Comparison of ENCODE assay signal across 8 cellular contexts in genomic region chr15:84658788-84659411, GRCh38. TPM values are rescaled to one million over a fixed set of nuclear protein-coding genes. Genes with fewer than 3 reads are reported as not detected.
DNase-seq lines count a peak whose midpoint lies in the region; ATAC-seq, FAIRE-seq and TF ChIP-seq lines count a peak whose summit lies in the region.

No MANE protein-coding gene starts in this region.

- H3K27me3 ChIP-seq in keratinocyte (ENCODE audit: control insufficient read depth, extremely low read depth, insufficient read depth, low read length) (no peaks in the 10 kb centered on the region), stomach smooth muscle (ENCODE audit: control insufficient read depth in 1 of 2, insufficient read depth in 2 of 2, low read length in 2 of 2) (no peaks in the 10 kb centered on the region)

- peaks cover 16% of the 10 kb centered on the region for H3K4me1 ChIP-seq in keratinocyte (ENCODE audit: control insufficient read depth, extremely low read depth, insufficient read depth, low read length)
- peaks cover 23% of the 10 kb centered on the region for H3K4me1 ChIP-seq in stomach smooth muscle (ENCODE audit: control insufficient read depth, insufficient read depth, low read length)

- H3K36me3 ChIP-seq in keratinocyte (ENCODE audit: control insufficient read depth in 2 of 2, extremely low read depth in 1 of 2, insufficient read depth in 2 of 2, low read length in 2 of 2) (peaks cover 0 to 5% of the 10 kb centered on the region in 2 experiments), stomach smooth muscle (ENCODE audit: control insufficient read depth in 2 of 2, insufficient read depth in 2 of 2, low read length in 2 of 2) (no peaks in the 10 kb centered on the region)

- H3K27me3 Mint-ChIP-seq in T-helper 2 cell treated with Interferon-gamma antibody and Interleukin-4, amounts not matched to agents 5 μg/mL and 100 μg/mL, for 36 hours (ENCODE audit: low read depth), result no peaks in the 10 kb centered on the region
- peaks cover 2% of the 10 kb centered on the region for H3K27me3 Mint-ChIP-seq in activated T-helper 1 cell treated with anti-CD3 and anti-CD28 coated beads, Interleukin-12 subunit alpha, Interleukin-12 subunit beta, Interleukin-2, Interleukin-4 antibody, amounts not matched to agents 30 ng/mL and 10 ng/mL and 1 ng/mL, durations not matched to agents 14 hours and 24 hours and 36 hours (ENCODE audit: insufficient read depth)

- no peaks in the 10 kb centered on the region for H3K9me3 Mint-ChIP-seq in T-helper 2 cell treated with Interferon-gamma antibody and Interleukin-4, amounts not matched to agents 5 μg/mL and 100 μg/mL, for 36 hours
- H3K9me3 Mint-ChIP-seq in activated T-helper 1 cell treated with anti-CD3 and anti-CD28 coated beads, Interleukin-12 subunit alpha, Interleukin-12 subunit beta, Interleukin-2, Interleukin-4 antibody, amounts not matched to agents 30 ng/mL and 10 ng/mL and 1 ng/mL, durations not matched to agents 14 hours and 24 hours and 36 hours, result no peaks in the 10 kb centered on the region

- ATAC-seq in HG02852 (IDR thresholded peaks at IDR 0.05; ENCODE audit: unreplicated experiment) (no peak), HG03457 (IDR thresholded peaks at IDR 0.05; ENCODE audit: unreplicated experiment) (no peak)

- peak overlapping the region; percentile 70 for H2AFZ ChIP-seq in keratinocyte (ENCODE audit: control insufficient read depth, low read length)

- H3K4me3 Mint-ChIP-seq in T-helper 2 cell treated with Interferon-gamma antibody and Interleukin-4, amounts not matched to agents 5 μg/mL and 100 μg/mL, for 36 hours, result peak overlapping the region; percentile 78
- peak overlapping the region; percentile 73 for H3K4me3 Mint-ChIP-seq in activated T-helper 1 cell treated with anti-CD3 and anti-CD28 coated beads, Interleukin-12 subunit alpha, Interleukin-12 subunit beta, Interleukin-2, Interleukin-4 antibody, amounts not matched to agents 30 ng/mL and 10 ng/mL and 1 ng/mL, durations not matched to agents 14 hours and 24 hours and 36 hours

- H3K9me3 ChIP-seq in keratinocyte (ENCODE audit: control insufficient read depth, low read depth, low read length) (no peaks in the 10 kb centered on the region), stomach smooth muscle (ENCODE audit: control insufficient read depth in 2 of 2, low read length in 2 of 2) (no peaks in the 10 kb centered on the region)

- no peaks in the 10 kb centered on the region for H4K20me1 ChIP-seq in keratinocyte (ENCODE audit: control insufficient read depth, extremely low read depth, insufficient read depth, low read length)

- H3K27ac ChIP-seq in keratinocyte (ENCODE audit: control insufficient read depth, insufficient read depth, low read length), result no peak overlapping the region
- H3K27ac ChIP-seq in stomach smooth muscle (ENCODE audit: low read length), result peak overlapping the region; percentile 74

- H3K9ac ChIP-seq in keratinocyte (ENCODE audit: control insufficient read depth, extremely low read depth, insufficient read depth, low read length) (peak overlapping the region; percentile 73), stomach smooth muscle (ENCODE audit: low read length in 2 of 2) (peak overlapping the region; percentile 74 to 75)

- no peaks in the 10 kb centered on the region for H3K9me1 ChIP-seq in keratinocyte (ENCODE audit: control insufficient read depth, extremely low read depth, insufficient read depth, low read length)

- H3K36me3 Mint-ChIP-seq in T-helper 2 cell treated with Interferon-gamma antibody and Interleukin-4, amounts not matched to agents 5 μg/mL and 100 μg/mL, for 36 hours (ENCODE audit: low read depth), result peaks cover 2% of the 10 kb centered on the region
- H3K36me3 Mint-ChIP-seq in activated T-helper 1 cell treated with anti-CD3 and anti-CD28 coated beads, Interleukin-12 subunit alpha, Interleukin-12 subunit beta, Interleukin-2, Interleukin-4 antibody, amounts not matched to agents 30 ng/mL and 10 ng/mL and 1 ng/mL, durations not matched to agents 14 hours and 24 hours and 36 hours (ENCODE audit: low read depth), result peaks cover 1% of the 10 kb centered on the region

- H3K27ac Mint-ChIP-seq in T-helper 2 cell treated with Interferon-gamma antibody and Interleukin-4, amounts not matched to agents 5 μg/mL and 100 μg/mL, for 36 hours, result no peak overlapping the region
- H3K27ac Mint-ChIP-seq in activated T-helper 1 cell treated with anti-CD3 and anti-CD28 coated beads, Interleukin-12 subunit alpha, Interleukin-12 subunit beta, Interleukin-2, Interleukin-4 antibody, amounts not matched to agents 30 ng/mL and 10 ng/mL and 1 ng/mL, durations not matched to agents 14 hours and 24 hours and 36 hours, result peak overlapping the region; percentile 71

- peaks cover 2% of the 10 kb centered on the region for H3K79me2 ChIP-seq in keratinocyte (ENCODE audit: control insufficient read depth, insufficient read depth, low read length)

- dilution Hi-C loops in keratinocyte (cut with MboI; ENCODE audit: extremely low pct_ligation_motif_present, low sequenced_read_pairs), result no loop called here

- TF ChIP-seq CTCF in keratinocyte (optimal IDR thresholded peaks at IDR 0.05 in 1 of 3, IDR thresholded peaks at IDR 0.05 in 1 of 3, conservative IDR thresholded peaks at IDR 0.05 in 1 of 3; ENCODE audit: extremely low read depth in 1 of 3, insufficient read depth in 2 of 3, low read length in 3 of 3), result no peak

- FAIRE-seq in keratinocyte (lab: Jason Lieb, UNC), result no peak

- H3K4me3 ChIP-seq in keratinocyte (ENCODE audit: control insufficient read depth in 2 of 3, extremely low read depth in 1 of 3, insufficient read depth in 2 of 3, low read depth in 1 of 3, low read length in 3 of 3) (peak overlapping the region in 1 of 3 experiments; percentile 58), stomach smooth muscle (ENCODE audit: low read length in 2 of 2) (peak overlapping the region; percentile 44 to 78)

- H3K4me1 Mint-ChIP-seq in T-helper 2 cell treated with Interferon-gamma antibody and Interleukin-4, amounts not matched to agents 5 μg/mL and 100 μg/mL, for 36 hours (ENCODE audit: low read depth), result peaks cover 16% of the 10 kb centered on the region
- peaks cover 21% of the 10 kb centered on the region for H3K4me1 Mint-ChIP-seq in activated T-helper 1 cell treated with anti-CD3 and anti-CD28 coated beads, Interleukin-12 subunit alpha, Interleukin-12 subunit beta, Interleukin-2, Interleukin-4 antibody, amounts not matched to agents 30 ng/mL and 10 ng/mL and 1 ng/mL, durations not matched to agents 14 hours and 24 hours and 36 hours (ENCODE audit: low read depth)

- no peak for DNase-seq in T-helper 2 cell treated with Interferon-gamma antibody and Interleukin-4, amounts not matched to agents 5 μg/mL and 100 μg/mL, for 36 hours (ENCODE audit: low spot score)
- DNase-seq in T-helper 2 cell (no peak), keratinocyte (ENCODE audit: low read depth, low spot score) (no peak), middle frontal gyrus (ENCODE audit: extremely low spot score, low spot score) (no peak)
- DNase-seq in activated T-helper 1 cell treated with anti-CD3 and anti-CD28 coated beads, Interleukin-12 subunit alpha, Interleukin-12 subunit beta, Interleukin-2, Interleukin-4 antibody, amounts not matched to agents 30 ng/mL and 10 ng/mL and 1 ng/mL, durations not matched to agents 14 hours and 24 hours and 36 hours (ENCODE audit: low spot score), result no peak

- intact Hi-C loops in activated T-helper 1 cell treated with anti-CD3 and anti-CD28 coated beads, Interleukin-12 subunit alpha, Interleukin-12 subunit beta, Interleukin-2, Interleukin-4 antibody, amounts not matched to agents 30 ng/mL and 10 ng/mL and 1 ng/mL, durations not matched to agents 14 hours and 24 hours and 36 hours (cut with micrococcal nuclease), result loop anchor here (1.0 kb wide), 3 partner anchors 10 to 77 kb away; no protein-coding TSS in a partner anchor

- peak overlapping the region; percentile 70 for H3K4me2 ChIP-seq in keratinocyte (ENCODE audit: control insufficient read depth, extremely low read depth, insufficient read depth, low read depth, low read length)

RNA-seq across cellular contexts. Expression of gene NMB, which starts 0.9 kb away (rescaled TPM):
- total RNA-seq in activated T-helper 1 cell treated with anti-CD3 and anti-CD28 coated beads, Interleukin-12 subunit alpha, Interleukin-12 subunit beta, Interleukin-2, Interleukin-4 antibody, amounts not matched to agents 30 ng/mL and 10 ng/mL and 1 ng/mL, durations not matched to agents 14 hours and 24 hours and 36 hours, result 3.0 and 3.5 TPM in 2 replicates
- 2.8 to 4.1 TPM (median 3.9 TPM) in 3 replicates for polyA plus RNA-seq in keratinocyte
- 0.36 TPM for polyA plus RNA-seq in keratinocyte (2011; ENCODE audit: low read depth)
- 2.8 and 3.8 TPM in 2 replicates for polyA plus RNA-seq in keratinocyte (2011; cell fraction: cytosol; rRNA removed)
- polyA plus RNA-seq in keratinocyte (2011; cell fraction: nucleus; rRNA removed), result 1.2 and 1.3 TPM in 2 replicates
- 1.9 and 6.2 TPM in 2 replicates for polyA plus RNA-seq in keratinocyte (2012; ENCODE audit: low replicate concordance)
- 0.29 to 1.4 TPM (median 0.66 TPM) in 3 replicates for polyA minus RNA-seq in keratinocyte
- polyA minus RNA-seq in keratinocyte (2011; cell fraction: cytosol; rRNA and poly(A)+ RNA removed), result 2.7 TPM
- 0.95 and 1.1 TPM in 2 replicates for polyA minus RNA-seq in keratinocyte (2011; cell fraction: nucleus; rRNA and poly(A)+ RNA removed)

RNA-seq across cellular contexts. Expression of gene WDR73, which starts 4.8 kb away (rescaled TPM):
- total RNA-seq in activated T-helper 1 cell treated with anti-CD3 and anti-CD28 coated beads, Interleukin-12 subunit alpha, Interleukin-12 subunit beta, Interleukin-2, Interleukin-4 antibody, amounts not matched to agents 30 ng/mL and 10 ng/mL and 1 ng/mL, durations not matched to agents 14 hours and 24 hours and 36 hours, result 27.8 and 33.5 TPM in 2 replicates
- 23.5 to 24.2 TPM (median 23.6 TPM) in 3 replicates for polyA plus RNA-seq in keratinocyte
- polyA plus RNA-seq in keratinocyte (2011; ENCODE audit: low read depth), result 3.8 TPM
- 11.9 and 13.0 TPM in 2 replicates for polyA plus RNA-seq in keratinocyte (2011; cell fraction: cytosol; rRNA removed)
- 39.9 and 48.7 TPM in 2 replicates for polyA plus RNA-seq in keratinocyte (2011; cell fraction: nucleus; rRNA removed)
- 15.2 and 19.3 TPM in 2 replicates for polyA plus RNA-seq in keratinocyte (2012; ENCODE audit: low replicate concordance)
- polyA minus RNA-seq in keratinocyte, result 22.7 to 34.6 TPM (median 24.5 TPM) in 3 replicates
- polyA minus RNA-seq in keratinocyte (2011; cell fraction: cytosol; rRNA and poly(A)+ RNA removed), result 11.1 TPM
- polyA minus RNA-seq in keratinocyte (2011; cell fraction: nucleus; rRNA and poly(A)+ RNA removed), result 8.7 and 12.2 TPM in 2 replicates

RNA-seq across cellular contexts. Expression of gene SEC11A, which starts 57.0 kb away (rescaled TPM):
- total RNA-seq in activated T-helper 1 cell treated with anti-CD3 and anti-CD28 coated beads, Interleukin-12 subunit alpha, Interleukin-12 subunit beta, Interleukin-2, Interleukin-4 antibody, amounts not matched to agents 30 ng/mL and 10 ng/mL and 1 ng/mL, durations not matched to agents 14 hours and 24 hours and 36 hours, result 97.3 and 105 TPM in 2 replicates
- polyA plus RNA-seq in keratinocyte, result 110 to 195 TPM (median 115 TPM) in 3 replicates
- 92.3 TPM for polyA plus RNA-seq in keratinocyte (2011; ENCODE audit: low read depth)
- polyA plus RNA-seq in keratinocyte (2011; cell fraction: cytosol; rRNA removed), result 103 and 105 TPM in 2 replicates
- 56.9 and 107 TPM in 2 replicates for polyA plus RNA-seq in keratinocyte (2011; cell fraction: nucleus; rRNA removed)
- 122 and 135 TPM in 2 replicates for polyA plus RNA-seq in keratinocyte (2012; ENCODE audit: low replicate concordance)
- polyA minus RNA-seq in keratinocyte, result 30.7 to 81.4 TPM (median 35.1 TPM) in 3 replicates
- polyA minus RNA-seq in keratinocyte (2011; cell fraction: cytosol; rRNA and poly(A)+ RNA removed), result 67.5 TPM
- polyA minus RNA-seq in keratinocyte (2011; cell fraction: nucleus; rRNA and poly(A)+ RNA removed), result 28.9 and 39.7 TPM in 2 replicates

RNA-seq across cellular contexts. Expression of gene ZSCAN2, which starts 58.1 kb away (rescaled TPM):
- 6.5 and 7.0 TPM in 2 replicates for total RNA-seq in activated T-helper 1 cell treated with anti-CD3 and anti-CD28 coated beads, Interleukin-12 subunit alpha, Interleukin-12 subunit beta, Interleukin-2, Interleukin-4 antibody, amounts not matched to agents 30 ng/mL and 10 ng/mL and 1 ng/mL, durations not matched to agents 14 hours and 24 hours and 36 hours
- polyA plus RNA-seq in keratinocyte, result 3.7 to 4.6 TPM (median 3.7 TPM) in 3 replicates
- 1.6 TPM for polyA plus RNA-seq in keratinocyte (2011; ENCODE audit: low read depth)
- polyA plus RNA-seq in keratinocyte (2011; cell fraction: cytosol; rRNA removed), result 2.6 and 3.0 TPM in 2 replicates
- 3.8 and 4.8 TPM in 2 replicates for polyA plus RNA-seq in keratinocyte (2011; cell fraction: nucleus; rRNA removed)
- 1.1 and 3.4 TPM in 2 replicates for polyA plus RNA-seq in keratinocyte (2012; ENCODE audit: low replicate concordance)
- 1.0 to 3.4 TPM (median 2.7 TPM) in 3 replicates for polyA minus RNA-seq in keratinocyte
- polyA minus RNA-seq in keratinocyte (2011; cell fraction: cytosol; rRNA and poly(A)+ RNA removed), result 1.7 TPM
- 3.3 and 3.4 TPM in 2 replicates for polyA minus RNA-seq in keratinocyte (2011; cell fraction: nucleus; rRNA and poly(A)+ RNA removed)
